In the genomic region with DNA sequence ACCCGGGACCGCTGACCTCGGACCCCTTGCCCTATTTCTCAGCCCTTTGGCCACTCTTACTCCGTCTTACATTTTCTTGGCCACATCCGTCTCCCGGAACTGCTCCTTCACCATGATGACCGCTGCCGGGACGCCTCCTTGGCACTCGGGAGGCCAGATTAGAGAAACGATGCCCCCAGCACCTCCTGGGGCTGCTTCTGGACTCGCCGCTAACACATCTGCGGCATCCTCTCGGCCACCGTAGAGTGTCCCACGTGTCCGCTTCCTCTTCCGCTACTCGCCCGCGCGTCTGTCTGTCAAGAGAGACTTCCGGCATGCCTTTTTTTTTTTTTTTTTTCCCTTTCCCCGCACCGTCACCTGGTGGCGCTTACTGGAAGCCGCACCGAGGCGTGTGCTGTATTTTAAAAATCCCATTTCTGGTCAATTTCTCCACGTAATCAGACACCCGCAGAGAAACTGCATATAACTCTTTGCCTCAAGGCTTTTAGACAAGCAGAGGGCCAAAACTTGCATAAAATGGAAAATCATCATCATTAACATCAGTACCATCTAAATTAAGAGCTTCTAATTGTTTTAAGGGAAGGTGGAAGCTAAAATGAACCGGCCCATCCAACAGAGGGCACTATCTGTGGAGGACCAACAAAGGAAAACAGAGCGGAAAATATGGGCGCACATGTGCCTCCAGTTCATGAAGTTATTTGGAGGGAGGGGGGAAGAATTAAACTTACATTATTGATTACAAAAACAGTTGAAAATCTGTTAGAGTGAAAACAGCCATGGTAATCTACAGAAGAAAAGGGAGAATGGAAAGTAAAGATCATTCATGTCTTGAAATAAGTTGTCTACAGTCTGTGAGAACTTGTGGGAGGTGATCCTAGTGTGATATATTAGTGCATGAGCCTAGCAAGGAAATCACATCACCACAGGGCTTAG, we compare ENCODE assay signal across 1 cellular context.
TF ChIP-seq lines count a peak whose summit lies in the region.

POLR3A (minus strand) TSS at position 222 of the 933 bp plus-strand sequence; CDS start at position 114, 108 bp downstream.

TF ChIP-seq in GM12878, 131 proteins besides CTCF, POLR2A, EP300 and RAD21 (continued from another document and continues in another):
- TF ChIP-seq, protein P1, sequence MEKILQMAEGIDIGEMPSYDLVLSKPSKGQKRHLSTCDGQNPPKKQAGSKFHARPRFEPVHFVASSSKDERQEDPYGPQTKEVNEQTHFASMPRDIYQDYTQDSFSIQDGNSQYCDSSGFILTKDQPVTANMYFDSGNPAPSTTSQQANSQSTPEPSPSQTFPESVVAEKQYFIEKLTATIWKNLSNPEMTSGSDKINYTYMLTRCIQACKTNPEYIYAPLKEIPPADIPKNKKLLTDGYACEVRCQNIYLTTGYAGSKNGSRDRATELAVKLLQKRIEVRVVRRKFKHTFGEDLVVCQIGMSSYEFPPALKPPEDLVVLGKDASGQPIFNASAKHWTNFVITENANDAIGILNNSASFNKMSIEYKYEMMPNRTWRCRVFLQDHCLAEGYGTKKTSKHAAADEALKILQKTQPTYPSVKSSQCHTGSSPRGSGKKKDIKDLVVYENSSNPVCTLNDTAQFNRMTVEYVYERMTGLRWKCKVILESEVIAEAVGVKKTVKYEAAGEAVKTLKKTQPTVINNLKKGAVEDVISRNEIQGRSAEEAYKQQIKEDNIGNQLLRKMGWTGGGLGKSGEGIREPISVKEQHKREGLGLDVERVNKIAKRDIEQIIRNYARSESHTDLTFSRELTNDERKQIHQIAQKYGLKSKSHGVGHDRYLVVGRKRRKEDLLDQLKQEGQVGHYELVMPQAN (conservative IDR thresholded peaks at IDR 0.05) = 0 out of 2 replicates have a peak, but pooled peaks have one; percentile 64
- peak; percentile 82; the same call in 1 of the 2 replicates for TF ChIP-seq POLR2AphosphoS2 (IDR thresholded peaks at IDR 0.05; ENCODE audit: low read depth, low read length)
- TF ChIP-seq YY1 (IDR thresholded peaks at IDR 0.05; ENCODE audit: low read depth, low read length) = peak; percentile 37
- TF ChIP-seq SIN3A (IDR thresholded peaks at IDR 0.05; ENCODE audit: low read depth, low read length) = peak; percentile 86
- TF ChIP-seq CEBPB (IDR thresholded peaks at IDR 0.05; ENCODE audit: borderline replicate concordance in 1 of 2, low read depth in 2 of 2, low read length in 2 of 2) = no peak
- TF ChIP-seq NR2C1 (IDR thresholded peaks at IDR 0.05) = 0 out of 2 replicates have a peak, but pooled peaks have one; percentile 9
- peak; percentile 94 for TF ChIP-seq GABPA (IDR thresholded peaks at IDR 0.05; ENCODE audit: low read depth)
- TF ChIP-seq EGR1 (IDR thresholded peaks at IDR 0.05; ENCODE audit: borderline replicate concordance in 1 of 2, low read depth in 2 of 2, low read length in 2 of 2) = 0 out of 3 replicates have a peak, but pooled peaks of 1 of the 2 experiments have one; percentile 13
- TF ChIP-seq FOS (IDR thresholded peaks at IDR 0.05; ENCODE audit: borderline replicate concordance, extremely low read depth, insufficient read length) = peak; percentile 22
- TF ChIP-seq, protein P2, sequence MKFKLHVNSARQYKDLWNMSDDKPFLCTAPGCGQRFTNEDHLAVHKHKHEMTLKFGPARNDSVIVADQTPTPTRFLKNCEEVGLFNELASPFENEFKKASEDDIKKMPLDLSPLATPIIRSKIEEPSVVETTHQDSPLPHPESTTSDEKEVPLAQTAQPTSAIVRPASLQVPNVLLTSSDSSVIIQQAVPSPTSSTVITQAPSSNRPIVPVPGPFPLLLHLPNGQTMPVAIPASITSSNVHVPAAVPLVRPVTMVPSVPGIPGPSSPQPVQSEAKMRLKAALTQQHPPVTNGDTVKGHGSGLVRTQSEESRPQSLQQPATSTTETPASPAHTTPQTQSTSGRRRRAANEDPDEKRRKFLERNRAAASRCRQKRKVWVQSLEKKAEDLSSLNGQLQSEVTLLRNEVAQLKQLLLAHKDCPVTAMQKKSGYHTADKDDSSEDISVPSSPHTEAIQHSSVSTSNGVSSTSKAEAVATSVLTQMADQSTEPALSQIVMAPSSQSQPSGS (IDR thresholded peaks at IDR 0.05; ENCODE audit: low read length) = peak; percentile 48; the same call in 1 of the 2 replicates
- TF ChIP-seq, protein P3, sequence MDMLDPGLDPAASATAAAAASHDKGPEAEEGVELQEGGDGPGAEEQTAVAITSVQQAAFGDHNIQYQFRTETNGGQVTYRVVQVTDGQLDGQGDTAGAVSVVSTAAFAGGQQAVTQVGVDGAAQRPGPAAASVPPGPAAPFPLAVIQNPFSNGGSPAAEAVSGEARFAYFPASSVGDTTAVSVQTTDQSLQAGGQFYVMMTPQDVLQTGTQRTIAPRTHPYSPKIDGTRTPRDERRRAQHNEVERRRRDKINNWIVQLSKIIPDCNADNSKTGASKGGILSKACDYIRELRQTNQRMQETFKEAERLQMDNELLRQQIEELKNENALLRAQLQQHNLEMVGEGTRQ (IDR thresholded peaks at IDR 0.05; ENCODE audit: borderline replicate concordance, low read depth, low read length) = peak; percentile 94
- no peak for TF ChIP-seq SUPT20H (IDR thresholded peaks at IDR 0.05; ENCODE audit: borderline replicate concordance, control insufficient read depth, low read depth, low read length)
- TF ChIP-seq MTA2 (IDR thresholded peaks at IDR 0.05; ENCODE audit: low read depth) = peak; percentile 25; the same call in 1 of the 2 replicates
- peak; percentile 45 for TF ChIP-seq CREM (IDR thresholded peaks at IDR 0.05; ENCODE audit: low read depth)
- peak; percentile 26 to 67; a peak in 2 of 4 replicates for TF ChIP-seq BHLHE40 (IDR thresholded peaks at IDR 0.05; ENCODE audit: borderline replicate concordance in 1 of 2, low read depth in 2 of 2, low read length in 1 of 2)
- no peak for TF ChIP-seq CBX3 (IDR thresholded peaks at IDR 0.05; ENCODE audit: borderline replicate concordance, low read depth)
- no peak for TF ChIP-seq BCL3 (IDR thresholded peaks at IDR 0.05; ENCODE audit: borderline replicate concordance, insufficient read depth, low read depth, low read length, poor library complexity, severe bottlenecking)
- TF ChIP-seq SREBF1 (IDR thresholded peaks at IDR 0.05; ENCODE audit: low read length) = no peak
- no peak for TF ChIP-seq TCF3 (IDR thresholded peaks at IDR 0.05; ENCODE audit: borderline replicate concordance, insufficient read depth, low read depth, low read length)
- TF ChIP-seq BMI1 (IDR thresholded peaks at IDR 0.05; ENCODE audit: borderline replicate concordance) = no peak
- TF ChIP-seq NBN (IDR thresholded peaks at IDR 0.05) = peak; percentile 90
- TF ChIP-seq EZH2 (IDR thresholded peaks at IDR 0.05; ENCODE audit: borderline replicate concordance, control insufficient read depth, low read depth, low read length) = no peak
- TF ChIP-seq, protein P4, sequence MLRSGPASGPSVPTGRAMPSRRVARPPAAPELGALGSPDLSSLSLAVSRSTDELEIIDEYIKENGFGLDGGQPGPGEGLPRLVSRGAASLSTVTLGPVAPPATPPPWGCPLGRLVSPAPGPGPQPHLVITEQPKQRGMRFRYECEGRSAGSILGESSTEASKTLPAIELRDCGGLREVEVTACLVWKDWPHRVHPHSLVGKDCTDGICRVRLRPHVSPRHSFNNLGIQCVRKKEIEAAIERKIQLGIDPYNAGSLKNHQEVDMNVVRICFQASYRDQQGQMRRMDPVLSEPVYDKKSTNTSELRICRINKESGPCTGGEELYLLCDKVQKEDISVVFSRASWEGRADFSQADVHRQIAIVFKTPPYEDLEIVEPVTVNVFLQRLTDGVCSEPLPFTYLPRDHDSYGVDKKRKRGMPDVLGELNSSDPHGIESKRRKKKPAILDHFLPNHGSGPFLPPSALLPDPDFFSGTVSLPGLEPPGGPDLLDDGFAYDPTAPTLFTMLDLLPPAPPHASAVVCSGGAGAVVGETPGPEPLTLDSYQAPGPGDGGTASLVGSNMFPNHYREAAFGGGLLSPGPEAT (IDR thresholded peaks at IDR 0.05; ENCODE audit: low read depth) = peak; percentile 82
- TF ChIP-seq MTA3 (IDR thresholded peaks at IDR 0.05; ENCODE audit: borderline replicate concordance, low read length) = no peak; the same call in 1 of the 2 replicates
- peak; percentile 73; the same call in 1 of the 2 replicates for TF ChIP-seq DPF2 (IDR thresholded peaks at IDR 0.05)
- peak; percentile 18; the same call in 1 of the 2 replicates for TF ChIP-seq MLLT1 (IDR thresholded peaks at IDR 0.05)
- TF ChIP-seq BACH1 (IDR thresholded peaks at IDR 0.05; ENCODE audit: borderline replicate concordance) = no peak
- TF ChIP-seq CBFB (IDR thresholded peaks at IDR 0.05; ENCODE audit: low read depth) = peak; percentile 87
- TF ChIP-seq SPI1 (IDR thresholded peaks at IDR 0.05; ENCODE audit: borderline replicate concordance, insufficient read depth, low read depth, low read length) = no peak; the same call in 1 of the 2 replicates
- TF ChIP-seq CBX5 (IDR thresholded peaks at IDR 0.05; ENCODE audit: low read depth) = peak; percentile 75; the same call in 1 of the 2 replicates
- no peak for TF ChIP-seq ZBED1 (IDR thresholded peaks at IDR 0.05; ENCODE audit: borderline replicate concordance)
- no peak for TF ChIP-seq HDAC6 (IDR thresholded peaks at IDR 0.05; ENCODE audit: unreplicated experiment)
- TF ChIP-seq ETV6 (conservative IDR thresholded peaks at IDR 0.05 in 1 of 2, IDR thresholded peaks at IDR 0.05 in 1 of 2; ENCODE audit: borderline replicate concordance in 1 of 2, low read depth in 1 of 2) = peak in 1 of 2 experiments; percentile 59; a peak in 1 of 4 replicates
- TF ChIP-seq NFIC (IDR thresholded peaks at IDR 0.05; ENCODE audit: low read depth, low read length) = peak; percentile 68
- peak; percentile 93 for TF ChIP-seq SP1 (IDR thresholded peaks at IDR 0.05; ENCODE audit: low read depth, low read length)
- no peak for TF ChIP-seq SMAD1 (IDR thresholded peaks at IDR 0.05; ENCODE audit: low read depth, partially characterized antibody)
- no peak for TF ChIP-seq MYC (IDR thresholded peaks at IDR 0.05; ENCODE audit: insufficient read depth, insufficient read length, insufficient replicate concordance, low read length, severe bottlenecking)
- no peak for TF ChIP-seq LARP7 (IDR thresholded peaks at IDR 0.05)
- no peak for TF ChIP-seq CHD1 (IDR thresholded peaks at IDR 0.05; ENCODE audit: low read depth, low read length)
- TF ChIP-seq POU2F2 (IDR thresholded peaks at IDR 0.05; ENCODE audit: borderline replicate concordance, low read depth, low read length) = peak; percentile 55; the same call in 1 of the 3 replicates
- TF ChIP-seq IKZF2 (IDR thresholded peaks at IDR 0.05) = peak in 1 of 2 experiments; percentile 45; a peak in 3 of 4 replicates
- peak; percentile 53; the same call in 1 of the 2 replicates for TF ChIP-seq HDGF (IDR thresholded peaks at IDR 0.05)
- TF ChIP-seq NRF1 (conservative IDR thresholded peaks at IDR 0.05; ENCODE audit: low read depth, low read length) = no peak
- TF ChIP-seq ZNF592 (IDR thresholded peaks at IDR 0.05) = no peak
